Comparison of ENCODE assay signal across 1 cellular context in the genomic region with DNA sequence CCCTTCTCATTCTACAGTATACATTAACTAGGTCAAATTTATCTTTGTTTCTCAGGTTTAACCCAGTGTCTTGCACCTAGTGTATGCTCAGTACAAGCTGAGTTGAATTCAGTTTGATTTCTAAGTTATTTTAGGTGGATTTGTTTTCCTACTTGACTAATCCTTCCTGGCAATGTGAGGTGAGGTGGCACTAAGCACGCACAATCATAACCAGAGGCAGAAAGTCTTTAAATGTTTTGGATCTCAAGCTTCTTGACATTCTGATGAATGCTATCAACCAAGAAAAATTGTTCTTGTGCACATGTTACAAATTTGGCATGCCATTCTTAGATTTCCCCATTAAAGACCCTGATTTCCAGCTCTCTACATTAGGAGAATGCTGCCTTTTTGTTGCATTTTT.
TF ChIP-seq lines count a peak whose summit lies in the region.

No MANE protein-coding gene starts in this region.

TF ChIP-seq in neural cell, 6 proteins besides CTCF, POLR2A, EP300 and RAD21 (continued from another document):
- TF ChIP-seq, protein P1, sequence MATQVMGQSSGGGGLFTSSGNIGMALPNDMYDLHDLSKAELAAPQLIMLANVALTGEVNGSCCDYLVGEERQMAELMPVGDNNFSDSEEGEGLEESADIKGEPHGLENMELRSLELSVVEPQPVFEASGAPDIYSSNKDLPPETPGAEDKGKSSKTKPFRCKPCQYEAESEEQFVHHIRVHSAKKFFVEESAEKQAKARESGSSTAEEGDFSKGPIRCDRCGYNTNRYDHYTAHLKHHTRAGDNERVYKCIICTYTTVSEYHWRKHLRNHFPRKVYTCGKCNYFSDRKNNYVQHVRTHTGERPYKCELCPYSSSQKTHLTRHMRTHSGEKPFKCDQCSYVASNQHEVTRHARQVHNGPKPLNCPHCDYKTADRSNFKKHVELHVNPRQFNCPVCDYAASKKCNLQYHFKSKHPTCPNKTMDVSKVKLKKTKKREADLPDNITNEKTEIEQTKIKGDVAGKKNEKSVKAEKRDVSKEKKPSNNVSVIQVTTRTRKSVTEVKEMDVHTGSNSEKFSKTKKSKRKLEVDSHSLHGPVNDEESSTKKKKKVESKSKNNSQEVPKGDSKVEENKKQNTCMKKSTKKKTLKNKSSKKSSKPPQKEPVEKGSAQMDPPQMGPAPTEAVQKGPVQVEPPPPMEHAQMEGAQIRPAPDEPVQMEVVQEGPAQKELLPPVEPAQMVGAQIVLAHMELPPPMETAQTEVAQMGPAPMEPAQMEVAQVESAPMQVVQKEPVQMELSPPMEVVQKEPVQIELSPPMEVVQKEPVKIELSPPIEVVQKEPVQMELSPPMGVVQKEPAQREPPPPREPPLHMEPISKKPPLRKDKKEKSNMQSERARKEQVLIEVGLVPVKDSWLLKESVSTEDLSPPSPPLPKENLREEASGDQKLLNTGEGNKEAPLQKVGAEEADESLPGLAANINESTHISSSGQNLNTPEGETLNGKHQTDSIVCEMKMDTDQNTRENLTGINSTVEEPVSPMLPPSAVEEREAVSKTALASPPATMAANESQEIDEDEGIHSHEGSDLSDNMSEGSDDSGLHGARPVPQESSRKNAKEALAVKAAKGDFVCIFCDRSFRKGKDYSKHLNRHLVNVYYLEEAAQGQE (IDR thresholded peaks at IDR 0.05; ENCODE audit: borderline replicate concordance) = no peak
- TF ChIP-seq TAF1 (IDR thresholded peaks at IDR 0.05; ENCODE audit: low read depth) = no peak
- TF ChIP-seq SMC3 (conservative IDR thresholded peaks at IDR 0.05; ENCODE audit: poor library complexity) = no peak
- no peak for TF ChIP-seq POLR2AphosphoS5 (IDR thresholded peaks at IDR 0.05)
- no peak for TF ChIP-seq MXI1 (conservative IDR thresholded peaks at IDR 0.05; ENCODE audit: poor library complexity, severe bottlenecking)
